ENCODE assay signal across 8 cellular contexts in the genomic region with DNA sequence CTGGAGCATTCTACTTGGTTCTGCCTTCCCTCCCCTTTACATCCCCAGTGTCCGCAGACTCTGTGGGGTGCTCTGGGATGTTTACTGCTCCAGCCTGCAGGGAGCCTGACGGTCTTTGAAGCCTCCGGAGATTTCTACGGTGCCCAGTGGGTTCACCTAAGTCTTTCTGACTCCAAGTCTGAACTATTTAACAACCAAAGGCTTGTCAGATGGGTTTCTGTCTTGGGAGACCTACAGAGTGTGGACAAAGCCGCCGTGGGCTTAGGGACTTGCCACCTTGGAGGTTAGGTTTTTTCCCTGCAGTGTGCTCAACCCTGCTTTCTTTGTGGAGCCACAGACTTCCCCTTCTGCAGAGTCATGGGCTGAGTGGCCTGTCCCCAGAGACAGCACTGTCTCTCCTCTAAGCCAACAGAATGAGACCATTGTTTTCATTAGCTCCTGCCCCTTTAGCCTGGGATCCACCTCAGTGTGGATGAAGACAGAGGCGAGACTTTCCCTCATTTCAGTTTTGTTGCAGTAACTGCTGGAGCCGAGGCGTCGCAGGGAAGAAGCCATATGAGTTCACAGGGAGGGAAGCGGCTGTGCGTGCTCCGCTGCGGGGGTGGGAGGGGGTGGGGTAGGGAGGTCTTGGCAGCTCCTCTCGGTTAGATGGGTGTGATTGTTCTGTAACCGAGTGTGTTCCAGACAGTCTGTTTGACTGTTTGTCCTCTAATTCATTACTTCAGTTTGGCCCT.
DNase-seq lines count a peak whose midpoint lies in the region; ATAC-seq and TF ChIP-seq lines count a peak whose summit lies in the region.

No MANE protein-coding gene starts in this region.

- H3K36me3 ChIP-seq in brain microvascular endothelial cell (replicated peaks) (no peaks in the 10 kb centered on the region), neuronal stem cell (replicated peaks in 1 of 2; ENCODE audit: control insufficient read depth in 2 of 2, insufficient read depth in 2 of 2, low read length in 2 of 2) (no peaks in the 10 kb centered on the region)

- no peak for TF ChIP-seq CTCF in brain microvascular endothelial cell (IDR thresholded peaks at IDR 0.05; ENCODE audit: low read depth, low read length, missing control alignments)
- no peak for TF ChIP-seq CTCF in CD4-positive, alpha-beta T cell (IDR thresholded peaks at IDR 0.05)

- no peak overlapping the region for H3K4me3 Mint-ChIP-seq in CD4-positive, alpha-beta T cell

- CTCF ChIA-PET in CD4-positive, alpha-beta T cell (lab: Charles Lee) = no interaction called here

- no peak overlapping the region for H3K18ac ChIP-seq in neuronal stem cell (ENCODE audit: low read length)

- DNase-seq in activated CD4-positive, CD25-positive, alpha-beta regulatory T cell (lab: John Stamatoyannopoulos, UW) = no peak
- peak; percentile 34 for DNase-seq in brain microvascular endothelial cell
- DNase-seq in neuronal stem cell (ENCODE audit: low spot score) = no peak
- DNase-seq in NCI-H146 (lab: John Stamatoyannopoulos, UW) = no peak
- no peak for DNase-seq in activated gamma-delta T cell (lab: John Stamatoyannopoulos, UW)
- DNase-seq in CD4-positive, alpha-beta T cell = no peak

- H3K4ac ChIP-seq in neuronal stem cell (ENCODE audit: low read length) = no peak overlapping the region

- H2BK5ac ChIP-seq in neuronal stem cell (ENCODE audit: low read length) = no peak overlapping the region

- intact Hi-C loops in CD4-positive, alpha-beta T cell (cut with DNase I, micrococcal nuclease) = no loop called here

- no peak overlapping the region for H3K4me2 ChIP-seq in neuronal stem cell (ENCODE audit: insufficient read depth, low read length, poor library complexity, severe bottlenecking)

- peak; percentile 36 to 50 for ATAC-seq in activated CD4-positive, CD25-positive, alpha-beta regulatory T cell treated with anti-CD3 and anti-CD28 coated beads, Interleukin-2, amount 50 U/mL, for 24 hours
- ATAC-seq in HG03045 (IDR thresholded peaks at IDR 0.05; ENCODE audit: unreplicated experiment) = peak; percentile 65
- no peak for ATAC-seq in CD4-positive, alpha-beta T cell (ENCODE audit: poor library complexity)

- POLR2A ChIA-PET in CD4-positive, alpha-beta T cell (lab: Charles Lee) = no interaction called here

- H3K4me1 ChIP-seq in neuronal stem cell (ENCODE audit: control insufficient read depth in 2 of 2, insufficient read depth in 1 of 2, low read depth in 1 of 2, low read length in 2 of 2) = peaks cover 0 to 14% of the 10 kb centered on the region in 2 donors

- H3K4me3 ChIP-seq in brain microvascular endothelial cell (ENCODE audit: low read depth, low read length) = no peak overlapping the region
- H3K4me3 ChIP-seq in neuronal stem cell (ENCODE audit: low read length in 2 of 2) = no peak overlapping the region

- no peaks in the 10 kb centered on the region for H3K79me1 ChIP-seq in neuronal stem cell (ENCODE audit: low read depth, low read length)

- H3K14ac ChIP-seq in neuronal stem cell (ENCODE audit: low read length) = no peak overlapping the region

- H3K4me1 Mint-ChIP-seq in CD4-positive, alpha-beta T cell (ENCODE audit: low read depth) = peaks cover 19% of the 10 kb centered on the region

- H3K27ac Mint-ChIP-seq in CD4-positive, alpha-beta T cell = no peak overlapping the region

- no peak overlapping the region for H2AK5ac ChIP-seq in neuronal stem cell (ENCODE audit: low read depth, low read length)

- no peaks in the 10 kb centered on the region for H3K27me3 Mint-ChIP-seq in CD4-positive, alpha-beta T cell

- H4K91ac ChIP-seq in neuronal stem cell (ENCODE audit: low read depth, low read length, poor library complexity) = no peak overlapping the region

- no peak overlapping the region for H2BK120ac ChIP-seq in neuronal stem cell (ENCODE audit: low read depth, low read length)

- peak overlapping the region; percentile 19 for H3K27ac ChIP-seq in brain microvascular endothelial cell
- H3K27ac ChIP-seq in neuronal stem cell (replicated peaks; ENCODE audit: low read length) = no peak overlapping the region
- no peak overlapping the region for H3K27ac ChIP-seq in CD4-positive, alpha-beta T cell (ENCODE audit: low read depth, low read length)

- H3K23ac ChIP-seq in neuronal stem cell (ENCODE audit: low read depth, low read length, poor library complexity) = no peak overlapping the region

- WGBS in neuronal stem cell (ENCODE audit: extremely low coverage in 2 of 2, insufficient read length in 2 of 2, insufficient replicate concordance in 1 of 2), 2 donors = no CpG with 5 or more reads among the region's 16 CpGs

- H3K9me3 ChIP-seq in neuronal stem cell (replicated peaks in 1 of 2; ENCODE audit: control insufficient read depth in 2 of 2, insufficient read depth in 1 of 2, low read depth in 1 of 2, low read length in 2 of 2) = no peaks in the 10 kb centered on the region
- no peaks in the 10 kb centered on the region for H3K9me3 ChIP-seq in CD4-positive, alpha-beta T cell (ENCODE audit: control insufficient read depth, low read length)

- H3K27me3 ChIP-seq in brain microvascular endothelial cell (replicated peaks) (no peaks in the 10 kb centered on the region), neuronal stem cell (ENCODE audit: control insufficient read depth in 3 of 3, insufficient read depth in 3 of 3, low read depth in 1 of 3, low read length in 3 of 3) (no peaks in the 10 kb centered on the region)
- H3K27me3 ChIP-seq in CD4-positive, alpha-beta T cell (ENCODE audit: control insufficient read depth, insufficient read depth, low read length) = no peaks in the 10 kb centered on the region

- H3K9ac ChIP-seq in neuronal stem cell (ENCODE audit: low read depth, low read length, poor library complexity) = no peak overlapping the region

- no peaks in the 10 kb centered on the region for H3K9me3 Mint-ChIP-seq in CD4-positive, alpha-beta T cell

- no peak overlapping the region for H4K8ac ChIP-seq in neuronal stem cell (ENCODE audit: low read depth, low read length)

- H3K36me3 Mint-ChIP-seq in CD4-positive, alpha-beta T cell (ENCODE audit: low read depth) = no peaks in the 10 kb centered on the region

- no peak overlapping the region for H2BK15ac ChIP-seq in neuronal stem cell (ENCODE audit: low read length)

- in situ Hi-C loops in brain microvascular endothelial cell (cut with HindIII; ENCODE audit: low pct_ligation_motif_present, low sequenced_read_pairs) = no loop called here

- no peak overlapping the region for H2BK12ac ChIP-seq in neuronal stem cell (ENCODE audit: low read length)

- H2AFZ ChIP-seq in neuronal stem cell (ENCODE audit: low read length) = peak overlapping the region; percentile 42
